ENCODE assay signal across 9 cellular contexts in genomic region chr17:46157443-46158107, GRCh38. TPM values are rescaled to one million over a fixed set of nuclear protein-coding genes. Genes with fewer than 3 reads are reported as not detected.
DNase-seq lines count a peak whose midpoint lies in the region; ATAC-seq, FAIRE-seq and TF ChIP-seq lines count a peak whose summit lies in the region.
"Had no signal": no experiment of that assay in that cellular context is flagged by ENCODE, and none has a peak within 500 bp of the region (broad histone marks: within the 10 kb centered on the region; RNA-seq: fewer than 3 reads in every experiment).

No MANE protein-coding gene starts in this region.

- no peak overlapping the region for H3K4me3 ChIP-seq in right atrium auricular region
- no peak overlapping the region for H3K4me3 ChIP-seq in brain microvascular endothelial cell (ENCODE audit: low read depth, low read length)
- no peak overlapping the region for H3K4me3 ChIP-seq in upper lobe of right lung

- peak overlapping the region; percentile 85 for H3K27ac Mint-ChIP-seq in mesothelial cell of epicardium

- H3K4me3 Mint-ChIP-seq in mesothelial cell of epicardium = no peak overlapping the region

- peaks cover 3% of the 10 kb centered on the region for H3K9me3 Mint-ChIP-seq in mesothelial cell of epicardium

- H3K36me3 ChIP-seq in right atrium auricular region (no peaks in the 10 kb centered on the region), brain microvascular endothelial cell (replicated peaks) (no peaks in the 10 kb centered on the region), upper lobe of right lung (no peaks in the 10 kb centered on the region)

- no peak for DNase-seq in Right ventricle myocardium superior
- DNase-seq in right atrium auricular region (ENCODE audit: low spot score) = no peak
- peak; percentile 22 for DNase-seq in brain microvascular endothelial cell
- DNase-seq in mesothelial cell of epicardium (ENCODE audit: low spot score in 2 of 2, unreplicated experiment in 2 of 2) = no peak
- no peak for DNase-seq in upper lobe of right lung
- no peak for DNase-seq in RCC 7860 (ENCODE audit: low spot score)

- no peaks in the 10 kb centered on the region for H3K27me3 Mint-ChIP-seq in mesothelial cell of epicardium (ENCODE audit: low read depth)

- peak; percentile 45 for ATAC-seq in Right ventricle myocardium superior (ENCODE audit: poor library complexity)
- ATAC-seq in upper lobe of right lung = peak; percentile 41
- ATAC-seq in GM18517 (IDR thresholded peaks at IDR 0.05; ENCODE audit: unreplicated experiment) = no peak
- no peak for ATAC-seq in HG02885 (IDR thresholded peaks at IDR 0.05; ENCODE audit: poor library complexity, unreplicated experiment)

- H3K27me3 ChIP-seq in right atrium auricular region = no peaks in the 10 kb centered on the region
- H3K27me3 ChIP-seq in brain microvascular endothelial cell (replicated peaks) = no peaks in the 10 kb centered on the region
- no peaks in the 10 kb centered on the region for H3K27me3 ChIP-seq in upper lobe of right lung

- H3K36me3 Mint-ChIP-seq in mesothelial cell of epicardium = peaks cover 7% of the 10 kb centered on the region

- intact Hi-C loops in Right ventricle myocardium superior (cut with DNase I) = no loop called here
- intact Hi-C loops in upper lobe of right lung (cut with DNase I) = no loop called here

- in situ Hi-C loops in brain microvascular endothelial cell (cut with HindIII; ENCODE audit: low pct_ligation_motif_present, low sequenced_read_pairs) = no loop called here

- TF ChIP-seq CTCF in right atrium auricular region (IDR thresholded peaks at IDR 0.05) = no peak
- TF ChIP-seq CTCF in brain microvascular endothelial cell (IDR thresholded peaks at IDR 0.05; ENCODE audit: low read depth, low read length, missing control alignments) = no peak
- no peak for TF ChIP-seq CTCF in mesothelial cell of epicardium (IDR thresholded peaks at IDR 0.05; ENCODE audit: unreplicated experiment)
- TF ChIP-seq CTCF in upper lobe of right lung (IDR thresholded peaks at IDR 0.05) = no peak

- peaks cover 52% of the 10 kb centered on the region for H3K4me1 Mint-ChIP-seq in mesothelial cell of epicardium

- no peak for FAIRE-seq in RCC 7860 (lab: Jason Lieb, UNC)

- H3K27ac ChIP-seq in right atrium auricular region (peak overlapping the region in 1 of 2 donors; percentile 60), brain microvascular endothelial cell (no peak overlapping the region), upper lobe of right lung (peak overlapping the region; percentile 34)
- H3K27ac ChIP-seq: VCaP had no signal

- H3K4me1 ChIP-seq in right atrium auricular region = peaks cover 0 to 87% of the 10 kb centered on the region in 2 donors
- H3K4me1 ChIP-seq in upper lobe of right lung = peaks cover 95% of the 10 kb centered on the region

- H3K9me3 ChIP-seq in right atrium auricular region (no peaks in the 10 kb centered on the region), upper lobe of right lung (no peaks in the 10 kb centered on the region)

RNA-seq across cellular contexts. Expression of gene KANSL1, which starts 35.7 kb away (rescaled TPM):
- total RNA-seq in Right ventricle myocardium superior (25.1 TPM), right atrium auricular region (10 to 100 TPM; 26.6 to 29.2 TPM), mesothelial cell of epicardium (185 to 189 TPM (median 189 TPM) in 3 replicates), upper lobe of right lung (69.8 TPM)

Comparison
In these comparisons a context has a peak if more than half of its experiments do, and no peak if none do; other contexts are left out.
1. ATAC-seq: peak in Right ventricle myocardium superior (single experiment) and upper lobe of right lung (single experiment); none in GM18517 (single experiment) and HG02885 (single experiment).